31 cellular contexts compared by ENCODE assay signal in the genomic region with DNA sequence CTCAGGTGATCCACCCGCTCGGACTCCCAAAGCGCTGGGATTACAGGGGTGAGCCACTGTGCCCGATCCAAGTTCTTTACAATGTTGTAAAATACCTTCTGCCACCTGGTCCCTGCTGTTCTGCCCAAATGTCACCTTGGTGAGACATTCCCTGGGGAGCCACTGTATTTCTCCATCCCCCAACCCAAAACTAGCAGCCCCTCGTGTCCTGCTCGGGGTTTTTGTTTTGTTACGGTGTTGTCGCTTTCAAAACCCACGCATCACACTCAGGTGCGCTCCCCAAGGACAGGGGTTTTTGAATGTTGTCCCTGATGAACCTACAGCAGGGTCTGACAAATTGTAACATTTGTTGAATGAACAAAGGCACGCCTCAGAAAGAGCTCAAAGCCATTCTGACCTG.
"Had no signal": no experiment of that assay in that cellular context is flagged by ENCODE, and none has a peak within 500 bp of the region (broad histone marks: within the 10 kb centered on the region; RNA-seq: fewer than 3 reads in every experiment).

No MANE protein-coding gene starts in this region.

- H3K4me3 Mint-ChIP-seq: activated CD4-positive, alpha-beta memory T cell treated with anti-CD3 and anti-CD28 coated beads, Interleukin-2, amount 10 ng/mL, durations not matched to agents 7 days and 5 days; activated CD4-positive, alpha-beta T cell treated with anti-CD3 and anti-CD28 coated beads for 36 hours; activated CD4-positive, alpha-beta T cell treated with anti-CD3 and anti-CD28 coated beads, Interleukin-2, amount 10 ng/mL, durations not matched to agents 24 days and 14 days; activated naive CD4-positive, alpha-beta T cell treated with anti-CD3 and anti-CD28 coated beads for 36 hours; activated naive CD4-positive, alpha-beta T cell treated with anti-CD3 and anti-CD28 coated beads, Interleukin-2, amount 50 U/mL, for 24 hours; activated naive CD8-positive, alpha-beta T cell treated with anti-CD3 and anti-CD28 coated beads for 36 hours; activated naive CD8-positive, alpha-beta T cell treated with anti-CD3 and anti-CD28 coated beads, Interleukin-2, amount 50 U/mL, for 24 hours; activated T-cell treated with anti-CD3 and anti-CD28 coated beads, Interleukin-2, amount 50 U/mL, for 4 hours; activated T-helper 1 cell treated with anti-CD3 and anti-CD28 coated beads, Interleukin-12 subunit alpha, Interleukin-12 subunit beta, Interleukin-2, Interleukin-4 antibody, amounts not matched to agents 30 ng/mL and 10 ng/mL and 1 ng/mL, durations not matched to agents 14 hours and 24 hours and 36 hours; endodermal cell; T-helper 17 cell; T-helper 2 cell treated with Interferon-gamma antibody and Interleukin-4, amounts not matched to agents 5 μg/mL and 100 μg/mL, for 36 hours had no signal

- H3K27ac Mint-ChIP-seq: activated CD4-positive, alpha-beta memory T cell treated with anti-CD3 and anti-CD28 coated beads, Interleukin-2, amount 10 ng/mL, durations not matched to agents 7 days and 5 days; activated CD4-positive, alpha-beta T cell treated with anti-CD3 and anti-CD28 coated beads for 36 hours; activated CD4-positive, alpha-beta T cell treated with anti-CD3 and anti-CD28 coated beads, Interleukin-2, amount 10 ng/mL, durations not matched to agents 24 days and 14 days; activated naive CD4-positive, alpha-beta T cell treated with anti-CD3 and anti-CD28 coated beads for 36 hours; activated naive CD4-positive, alpha-beta T cell treated with anti-CD3 and anti-CD28 coated beads, Interleukin-2, amount 50 U/mL, for 24 hours; activated naive CD8-positive, alpha-beta T cell treated with anti-CD3 and anti-CD28 coated beads for 36 hours; activated naive CD8-positive, alpha-beta T cell treated with anti-CD3 and anti-CD28 coated beads, Interleukin-2, amount 50 U/mL, for 24 hours; activated T-helper 1 cell treated with anti-CD3 and anti-CD28 coated beads, Interleukin-12 subunit alpha, Interleukin-12 subunit beta, Interleukin-2, Interleukin-4 antibody, amounts not matched to agents 30 ng/mL and 10 ng/mL and 1 ng/mL, durations not matched to agents 14 hours and 24 hours and 36 hours; activated T-helper 2 cell treated with anti-CD3 and anti-CD28 coated beads, Interferon-gamma antibody, Interleukin-2, Interleukin-4, amounts not matched to agents 10 μg/mL and 5 μg/mL and 100 μg/mL, durations not matched to agents 14 hours and 24 hours and 36 hours; endodermal cell; T-helper 17 cell; T-helper 2 cell treated with Interferon-gamma antibody and Interleukin-4, amounts not matched to agents 5 μg/mL and 100 μg/mL, for 36 hours had no signal

- ATAC-seq: activated CD4-positive, alpha-beta T cell treated with anti-CD3 and anti-CD28 coated beads for 36 hours; activated naive CD8-positive, alpha-beta T cell treated with anti-CD3 and anti-CD28 coated beads, Interleukin-2, amount 50 U/mL, for 24 hours; activated T-cell treated with anti-CD3 and anti-CD28 coated beads, Interleukin-2, amount 50 U/mL, for 4 hours; body of pancreas; esophagus mucosa; heart left ventricle; T-helper 17 cell had no signal

- H3K4me1 ChIP-seq: adrenal gland, body of pancreas, colonic mucosa, heart left ventricle had no signal

- H3K4me1 Mint-ChIP-seq: activated CD4-positive, alpha-beta memory T cell treated with anti-CD3 and anti-CD28 coated beads, Interleukin-2, amount 10 ng/mL, durations not matched to agents 7 days and 5 days; activated CD4-positive, alpha-beta T cell treated with anti-CD3 and anti-CD28 coated beads for 36 hours; activated naive CD4-positive, alpha-beta T cell treated with anti-CD3 and anti-CD28 coated beads, Interleukin-2, amount 50 U/mL, for 24 hours; activated naive CD8-positive, alpha-beta T cell treated with anti-CD3 and anti-CD28 coated beads, Interleukin-2, amount 50 U/mL, for 24 hours; endodermal cell had no signal

- H3K27ac ChIP-seq: adrenal gland, body of pancreas, colonic mucosa, heart left ventricle, WERI-Rb-1 had no signal

- DNase-seq: activated CD4-positive, alpha-beta memory T cell treated with anti-CD3 and anti-CD28 coated beads, Interleukin-2, amount 10 ng/mL, durations not matched to agents 7 days and 5 days; activated CD4-positive, alpha-beta T cell treated with anti-CD3 and anti-CD28 coated beads for 36 hours; activated CD4-positive, alpha-beta T cell treated with anti-CD3 and anti-CD28 coated beads, Interleukin-2, amount 10 ng/mL, durations not matched to agents 24 days and 14 days; activated CD4-positive, CD25-positive, alpha-beta regulatory T cell; activated CD4-positive, CD25-positive, alpha-beta regulatory T cell treated with anti-CD3 and anti-CD28 coated beads, Interleukin-2, amount 50 U/mL, for 72 hours; activated CD8-positive, alpha-beta memory T cell treated with anti-CD3 and anti-CD28 coated beads, Interleukin-2, amount 50 U/mL, for 48 hours; activated effector memory CD4-positive, alpha-beta T cell treated with anti-CD3 and anti-CD28 coated beads, Interleukin-2, amount 50 U/mL, for 16 hours; activated naive CD4-positive, alpha-beta T cell treated with anti-CD3 and anti-CD28 coated beads for 36 hours; activated naive CD8-positive, alpha-beta T cell treated with anti-CD3 and anti-CD28 coated beads for 36 hours; activated naive CD8-positive, alpha-beta T cell treated with anti-CD3 and anti-CD28 coated beads, Interleukin-2, amount 50 U/mL, for 24 hours; activated T-cell treated with anti-CD3 and anti-CD28 coated beads, Interleukin-2, amount 50 U/mL, for 4 hours; adrenal gland; amygdala; body of pancreas; caudate nucleus; cerebellar nuclear complex; colonic mucosa; effector CD8-positive, alpha-beta T cell; endodermal cell; foreskin fibroblast; glutamatergic neuron; heart left ventricle; T-helper 1 cell; T-helper 17 cell; T1000; WERI-Rb-1 had no signal

- H3K9me3 ChIP-seq: adrenal gland, body of pancreas, colonic mucosa, heart left ventricle had no signal

- H3K4me3 ChIP-seq: adrenal gland, body of pancreas, colonic mucosa, heart left ventricle had no signal

- H3K27me3 ChIP-seq: adrenal gland, body of pancreas, colonic mucosa, heart left ventricle had no signal

- H3K27me3 Mint-ChIP-seq: activated CD4-positive, alpha-beta memory T cell treated with anti-CD3 and anti-CD28 coated beads, Interleukin-2, amount 10 ng/mL, durations not matched to agents 7 days and 5 days; activated CD4-positive, alpha-beta T cell treated with anti-CD3 and anti-CD28 coated beads for 36 hours; activated CD4-positive, alpha-beta T cell treated with anti-CD3 and anti-CD28 coated beads, Interleukin-2, amount 10 ng/mL, durations not matched to agents 24 days and 14 days; activated naive CD4-positive, alpha-beta T cell treated with anti-CD3 and anti-CD28 coated beads, Interleukin-2, amount 50 U/mL, for 24 hours; activated naive CD8-positive, alpha-beta T cell treated with anti-CD3 and anti-CD28 coated beads for 36 hours; activated naive CD8-positive, alpha-beta T cell treated with anti-CD3 and anti-CD28 coated beads, Interleukin-2, amount 50 U/mL, for 24 hours; T-helper 17 cell had no signal

- H3K9me3 Mint-ChIP-seq: activated CD4-positive, alpha-beta memory T cell treated with anti-CD3 and anti-CD28 coated beads, Interleukin-2, amount 10 ng/mL, durations not matched to agents 7 days and 5 days; activated CD4-positive, alpha-beta T cell treated with anti-CD3 and anti-CD28 coated beads, Interleukin-2, amount 10 ng/mL, durations not matched to agents 24 days and 14 days; activated naive CD4-positive, alpha-beta T cell treated with anti-CD3 and anti-CD28 coated beads for 36 hours; activated naive CD4-positive, alpha-beta T cell treated with anti-CD3 and anti-CD28 coated beads, Interleukin-2, amount 50 U/mL, for 24 hours; activated naive CD8-positive, alpha-beta T cell treated with anti-CD3 and anti-CD28 coated beads for 36 hours; activated naive CD8-positive, alpha-beta T cell treated with anti-CD3 and anti-CD28 coated beads, Interleukin-2, amount 50 U/mL, for 24 hours; activated T-cell treated with anti-CD3 and anti-CD28 coated beads, Interleukin-2, amount 50 U/mL, for 4 hours; activated T-helper 1 cell treated with anti-CD3 and anti-CD28 coated beads, Interleukin-12 subunit alpha, Interleukin-12 subunit beta, Interleukin-2, Interleukin-4 antibody, amounts not matched to agents 30 ng/mL and 10 ng/mL and 1 ng/mL, durations not matched to agents 14 hours and 24 hours and 36 hours; activated T-helper 2 cell treated with anti-CD3 and anti-CD28 coated beads, Interferon-gamma antibody, Interleukin-2, Interleukin-4, amounts not matched to agents 10 μg/mL and 5 μg/mL and 100 μg/mL, durations not matched to agents 14 hours and 24 hours and 36 hours; endodermal cell; T-helper 2 cell treated with Interferon-gamma antibody and Interleukin-4, amounts not matched to agents 5 μg/mL and 100 μg/mL, for 36 hours had no signal
